Comparison of ENCODE assay signal across 9 cellular contexts in the genomic region with DNA sequence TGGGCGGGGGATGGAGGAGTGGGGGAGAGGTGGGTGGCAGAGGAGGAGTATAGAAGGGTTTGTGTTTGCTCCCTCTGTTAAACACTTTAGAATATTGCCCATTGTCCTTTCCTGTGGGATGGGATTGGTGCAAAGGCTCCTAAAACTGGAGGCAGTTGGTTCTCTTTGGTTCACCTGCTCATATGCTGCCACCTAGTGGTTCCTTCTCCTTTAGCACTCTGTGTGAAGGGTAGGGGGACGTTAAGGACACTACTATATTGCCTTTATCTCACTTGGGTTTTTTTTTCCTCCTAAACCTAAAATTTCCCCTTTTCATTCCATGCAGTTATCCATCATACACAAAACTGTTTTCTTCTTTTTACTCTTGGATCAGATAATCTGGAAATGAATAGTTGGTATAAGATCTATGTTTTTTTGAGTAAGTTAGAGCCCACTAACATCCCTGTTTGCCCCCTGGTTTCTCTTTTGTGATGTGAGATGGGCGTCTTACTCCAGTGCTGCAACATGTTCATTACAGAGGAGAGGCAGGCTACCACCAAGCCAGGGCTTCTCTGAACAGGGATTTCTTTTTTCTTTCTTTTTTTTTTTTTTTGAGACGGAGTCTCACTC. TPM values are rescaled to one million over a fixed set of nuclear protein-coding genes. Genes with fewer than 3 reads are reported as not detected.
DNase-seq lines count a peak whose midpoint lies in the region; ATAC-seq lines count a peak whose summit lies in the region.
"Had no signal": no experiment of that assay in that cellular context is flagged by ENCODE, and none has a peak within 500 bp of the region (broad histone marks: within the 10 kb centered on the region; RNA-seq: fewer than 3 reads in every experiment).

No MANE protein-coding gene starts in this region.

- no peak overlapping the region for H3K14ac ChIP-seq in neuronal stem cell (ENCODE audit: low read length)

- no peak overlapping the region for H4K91ac ChIP-seq in neuronal stem cell (ENCODE audit: low read depth, low read length, poor library complexity)

- no CpG with 5 or more reads among the region's 4 CpGs for WGBS in neuronal stem cell (ENCODE audit: extremely low coverage in 2 of 2, insufficient read length in 2 of 2, insufficient replicate concordance in 1 of 2), 2 donors

- H3K4me2 ChIP-seq in neuronal stem cell (ENCODE audit: insufficient read depth, low read length, poor library complexity, severe bottlenecking), result no peak overlapping the region

- no peak overlapping the region for H3K18ac ChIP-seq in neuronal stem cell (ENCODE audit: low read length)

- H3K4me3 ChIP-seq in NT2/D1 (ENCODE audit: insufficient read length, low read depth) (no peak overlapping the region), neuronal stem cell (ENCODE audit: low read length in 2 of 2) (no peak overlapping the region)

- H3K27me3 ChIP-seq in NT2/D1 (ENCODE audit: insufficient read depth, insufficient read length) (no peaks in the 10 kb centered on the region), neuronal stem cell (ENCODE audit: control insufficient read depth in 3 of 3, insufficient read depth in 3 of 3, low read depth in 1 of 3, low read length in 3 of 3) (no peaks in the 10 kb centered on the region)

- H2BK120ac ChIP-seq in neuronal stem cell (ENCODE audit: low read depth, low read length), result no peak overlapping the region

- no peaks in the 10 kb centered on the region for H3K4me1 Mint-ChIP-seq in activated T-cell treated with anti-CD3 and anti-CD28 coated beads, Interleukin-2, amount 50 U/mL, for 72 hours (ENCODE audit: low read depth)

- H3K27me3 Mint-ChIP-seq in activated T-cell treated with anti-CD3 and anti-CD28 coated beads, Interleukin-2, amount 50 U/mL, for 72 hours (ENCODE audit: low read depth), result no peaks in the 10 kb centered on the region

- no peak overlapping the region for H3K23ac ChIP-seq in neuronal stem cell (ENCODE audit: low read depth, low read length, poor library complexity)

- peak; percentile 76 to 80 for ATAC-seq in activated T-cell treated with anti-CD3 and anti-CD28 coated beads, Interleukin-2, amount 50 U/mL, for 72 hours (replicated peaks in 1 of 2)
- ATAC-seq in HG03520 (IDR thresholded peaks at IDR 0.05; ENCODE audit: unreplicated experiment), result no peak
- no peak for ATAC-seq in GM21528 (IDR thresholded peaks at IDR 0.05; ENCODE audit: low FRiP score, unreplicated experiment)

- H2AFZ ChIP-seq in neuronal stem cell (ENCODE audit: low read length), result peak overlapping the region; percentile 78

- peaks cover 6% of the 10 kb centered on the region for H3K4me1 ChIP-seq in NT2/D1 (ENCODE audit: insufficient read depth, insufficient read length)
- H3K4me1 ChIP-seq in neuronal stem cell (ENCODE audit: control insufficient read depth in 2 of 2, insufficient read depth in 1 of 2, low read depth in 1 of 2, low read length in 2 of 2), result no peaks in the 10 kb centered on the region

- H3K27ac Mint-ChIP-seq in activated T-cell treated with anti-CD3 and anti-CD28 coated beads, Interleukin-2, amount 50 U/mL, for 72 hours, result no peak overlapping the region
- H3K27ac Mint-ChIP-seq: T-helper 1 cell treated with Interleukin-12 subunit alpha and Interleukin-12 subunit beta and Interleukin-4 antibody, amounts not matched to agents 30 μg/mL and 1 μg/mL, for 36 hours had no signal

- H3K4ac ChIP-seq in neuronal stem cell (ENCODE audit: low read length), result no peak overlapping the region

- no peak overlapping the region for H4K8ac ChIP-seq in neuronal stem cell (ENCODE audit: low read depth, low read length)

- no peak overlapping the region for H2AK5ac ChIP-seq in neuronal stem cell (ENCODE audit: low read depth, low read length)

- H3K27ac ChIP-seq in neuronal stem cell (replicated peaks; ENCODE audit: low read length), result no peak overlapping the region

- H3K36me3 ChIP-seq in NT2/D1 (ENCODE audit: insufficient read depth, insufficient read length, low read length) (peaks cover 2% of the 10 kb centered on the region), neuronal stem cell (replicated peaks in 1 of 2; ENCODE audit: control insufficient read depth in 2 of 2, insufficient read depth in 2 of 2, low read length in 2 of 2) (peaks cover 0 to 6% of the 10 kb centered on the region in 2 donors)

- no peak overlapping the region for H2BK15ac ChIP-seq in neuronal stem cell (ENCODE audit: low read length)

- no peaks in the 10 kb centered on the region for H3K79me1 ChIP-seq in neuronal stem cell (ENCODE audit: low read depth, low read length)

- H3K4me3 Mint-ChIP-seq in activated T-cell treated with anti-CD3 and anti-CD28 coated beads, Interleukin-2, amount 50 U/mL, for 72 hours, result no peak overlapping the region
- H3K4me3 Mint-ChIP-seq: T-helper 1 cell treated with Interleukin-12 subunit alpha and Interleukin-12 subunit beta and Interleukin-4 antibody, amounts not matched to agents 30 μg/mL and 1 μg/mL, for 36 hours had no signal

- no peaks in the 10 kb centered on the region for H3K9me3 Mint-ChIP-seq in activated T-cell treated with anti-CD3 and anti-CD28 coated beads, Interleukin-2, amount 50 U/mL, for 72 hours
- H3K9me3 Mint-ChIP-seq: T-helper 1 cell treated with Interleukin-12 subunit alpha and Interleukin-12 subunit beta and Interleukin-4 antibody, amounts not matched to agents 30 μg/mL and 1 μg/mL, for 36 hours had no signal

- no peak overlapping the region for H2BK5ac ChIP-seq in neuronal stem cell (ENCODE audit: low read length)

- H3K9ac ChIP-seq in NT2/D1 (ENCODE audit: insufficient read length, low read depth), result no peak overlapping the region
- H3K9ac ChIP-seq in neuronal stem cell (ENCODE audit: low read depth, low read length, poor library complexity), result no peak overlapping the region

- in situ Hi-C loops in Caki2 (cut with HindIII; ENCODE audit: low pct_unique_long_range_greater_than_20kb, low sequenced_read_pairs), result no loop called here

- DNase-seq in Caki2 (ENCODE audit: low read depth) (peak; percentile 54), HUDEP-2 (lab: John Stamatoyannopoulos, UW; ENCODE audit: unreplicated experiment in 76 of 76) (peak in 49 of 76 experiments; percentile 1 to 65 (median 32)), NT2/D1 (ENCODE audit: low read depth, low spot score) (peak; percentile 78), fibroblast of the conjunctiva (ENCODE audit: low read depth) (peak; percentile 52), neuronal stem cell (ENCODE audit: low spot score) (peak; percentile 72)
- DNase-seq in activated T-cell treated with anti-CD3 and anti-CD28 coated beads, Interleukin-2, amount 50 U/mL, for 72 hours, result peak; percentile 62 to 69

- H3K9me3 ChIP-seq in NT2/D1 (ENCODE audit: insufficient read depth, low read length) (no peaks in the 10 kb centered on the region), neuronal stem cell (replicated peaks in 1 of 2; ENCODE audit: control insufficient read depth in 2 of 2, insufficient read depth in 1 of 2, low read depth in 1 of 2, low read length in 2 of 2) (no peaks in the 10 kb centered on the region)

- no peak overlapping the region for H2BK12ac ChIP-seq in neuronal stem cell (ENCODE audit: low read length)

- no peaks in the 10 kb centered on the region for H3K36me3 Mint-ChIP-seq in activated T-cell treated with anti-CD3 and anti-CD28 coated beads, Interleukin-2, amount 50 U/mL, for 72 hours (ENCODE audit: insufficient read depth in 2 of 2)

RNA-seq across cellular contexts. Expression of a gene that starts 23.8 kb away (rescaled TPM):
- total RNA-seq in Caki2 (2014; rRNA removed; shearing (Covaris generic); ENCODE audit: low replicate concordance), result 24.8 and 26.0 TPM in 2 replicates
- total RNA-seq in activated T-cell treated with anti-CD3 and anti-CD28 coated beads, Interleukin-2, amount 50 U/mL, for 72 hours, result 10 to 100 TPM; 30.5 to 30.6 TPM
- polyA plus RNA-seq in neuronal stem cell (2013, experiment 1 of 2), result 11.8 TPM
- 10.6 TPM for polyA plus RNA-seq in neuronal stem cell (2013, experiment 2 of 2)

RNA-seq across cellular contexts. Expression of a gene that starts 30.0 kb away (rescaled TPM):
- 14.4 and 26.1 TPM in 2 replicates for total RNA-seq in Caki2 (2014; rRNA removed; shearing (Covaris generic); ENCODE audit: low replicate concordance)
- total RNA-seq in activated T-cell treated with anti-CD3 and anti-CD28 coated beads, Interleukin-2, amount 50 U/mL, for 72 hours, result 10 to 100 TPM; 47.0 to 62.3 TPM
- polyA plus RNA-seq in neuronal stem cell (2013, experiment 1 of 2), result 194 TPM
- 198 TPM for polyA plus RNA-seq in neuronal stem cell (2013, experiment 2 of 2)

Comparison
In these comparisons a context has a peak if more than half of its experiments do, and no peak if none do; other contexts are left out.
1. ATAC-seq: peak in activated T-cell treated with anti-CD3 and anti-CD28 coated beads, Interleukin-2, amount 50 U/mL, for 72 hours (2 of 2); none in HG03520 (single experiment) and GM21528 (single experiment).
2. Peak in every context shown above with its lines, with median percentiles within 50 percentile points of each other: DNase-seq.